In the genomic region with DNA sequence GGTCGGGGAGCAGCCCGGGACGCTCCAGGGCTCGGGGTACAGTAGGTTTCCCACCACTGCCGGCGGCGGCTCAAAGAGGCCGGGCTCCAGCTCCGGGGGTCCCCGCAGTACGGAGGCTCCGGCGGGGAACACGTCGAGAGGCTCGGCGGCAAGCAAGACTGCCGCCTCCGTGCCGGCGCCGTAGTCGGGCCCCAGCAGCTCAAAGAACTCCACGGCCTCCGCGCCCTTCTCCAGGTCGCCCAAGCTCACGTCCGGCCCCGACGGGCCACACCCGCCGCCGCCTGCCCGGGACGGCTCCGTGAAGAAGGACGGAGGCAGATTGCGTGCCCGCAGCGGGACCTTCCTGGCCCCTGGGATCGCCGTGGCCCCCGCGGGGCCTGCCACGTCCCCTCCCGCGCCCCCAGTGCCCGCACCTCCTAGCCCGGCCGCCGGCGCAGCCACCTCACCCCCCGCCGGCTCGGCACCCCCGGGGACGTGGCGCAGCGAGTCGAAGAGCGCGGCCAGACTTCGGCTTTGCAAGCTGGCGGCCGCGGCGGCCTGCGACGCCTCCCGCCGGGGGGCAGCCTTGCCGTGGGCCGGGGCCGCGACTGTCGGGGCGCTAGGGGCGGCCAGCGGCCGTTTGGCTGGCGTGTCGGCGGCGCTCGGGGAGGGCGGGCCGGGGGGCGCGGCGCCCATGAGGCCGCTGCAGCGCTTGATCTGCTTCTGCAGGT, we compare ENCODE assay signal across 8 cellular contexts. TPM values are rescaled to one million over a fixed set of nuclear protein-coding genes. Genes with fewer than 3 reads are reported as not detected.
DNase-seq lines count a peak whose midpoint lies in the region; ATAC-seq and TF ChIP-seq lines count a peak whose summit lies in the region.

No MANE protein-coding gene starts in this region.

- H3K4me3 Mint-ChIP-seq in stimulated activated effector memory CD8-positive, alpha-beta T cell treated with anti-CD3 and anti-CD28 coated beads, Interleukin-12 subunit alpha, Interleukin-12 subunit beta, amount 100 ng/mL, for 72 hours: peak overlapping the region; percentile 20

- DNase-seq in BJ (ENCODE audit: low read depth): no peak
- no peak for DNase-seq in stimulated activated effector memory CD8-positive, alpha-beta T cell treated with anti-CD3 and anti-CD28 coated beads, Interleukin-12 subunit alpha, Interleukin-12 subunit beta, amount 100 ng/mL, for 72 hours (ENCODE audit: low spot score in 2 of 2)
- no peak for DNase-seq in NCI-H226
- no peak for DNase-seq in KG1 (lab: John Stamatoyannopoulos, UW)

- ATAC-seq in HG02973 (IDR thresholded peaks at IDR 0.05; ENCODE audit: unreplicated experiment) (peak; percentile 25), GM18870 (IDR thresholded peaks at IDR 0.05; ENCODE audit: unreplicated experiment) (no peak)
- ATAC-seq in stimulated activated effector memory CD8-positive, alpha-beta T cell treated with anti-CD3 and anti-CD28 coated beads, Interleukin-12 subunit alpha, Interleukin-12 subunit beta, amount 100 ng/mL, for 72 hours: peak; percentile 9

- no peaks in the 10 kb centered on the region for H3K9me3 ChIP-seq in iPS-15b (ENCODE audit: control insufficient read depth, insufficient read depth, low read length)

- H3K9me3 Mint-ChIP-seq in stimulated activated effector memory CD8-positive, alpha-beta T cell treated with anti-CD3 and anti-CD28 coated beads, Interleukin-12 subunit alpha, Interleukin-12 subunit beta, amount 100 ng/mL, for 72 hours: no peaks in the 10 kb centered on the region

- TF ChIP-seq CTCF in BJ (IDR thresholded peaks at IDR 0.05; ENCODE audit: insufficient read depth, low read depth, low read length): no peak

- no peaks in the 10 kb centered on the region for H3K4me1 Mint-ChIP-seq in stimulated activated effector memory CD8-positive, alpha-beta T cell treated with anti-CD3 and anti-CD28 coated beads, Interleukin-12 subunit alpha, Interleukin-12 subunit beta, amount 100 ng/mL, for 72 hours

- POLR2A ChIA-PET in BJ (lab: Charles Lee): no interaction called here

- H3K27ac ChIP-seq in angular gyrus (ENCODE audit: low read depth, low read length): peak overlapping the region; percentile 83

- H3K4me1 ChIP-seq in iPS-15b (ENCODE audit: control insufficient read depth, insufficient read depth, low read length): peaks cover 14% of the 10 kb centered on the region

- H3K4me3 ChIP-seq in BJ (ENCODE audit: low read depth, low read length) (peak overlapping the region; percentile 17; the same call in 1 of the 2 replicates), iPS-15b (ENCODE audit: low read depth, low read length) (peak overlapping the region; percentile 63)

- CTCF ChIA-PET in BJ (lab: Yijun Ruan, JAX): interaction anchor here (1.1 to 1.3 kb wide), 3 partner anchors 8 to 25 kb away, joined by 3 to 4 read pairs (median 3); no protein-coding TSS in a partner anchor

- H3K36me3 ChIP-seq in BJ (ENCODE audit: control insufficient read depth, insufficient read depth, low read length): no peaks in the 10 kb centered on the region
- H3K36me3 ChIP-seq in iPS-15b (ENCODE audit: control insufficient read depth, insufficient read depth, low read length): no peaks in the 10 kb centered on the region

- H3K27ac Mint-ChIP-seq in stimulated activated effector memory CD8-positive, alpha-beta T cell treated with anti-CD3 and anti-CD28 coated beads, Interleukin-12 subunit alpha, Interleukin-12 subunit beta, amount 100 ng/mL, for 72 hours: no peak overlapping the region

- H3K9ac ChIP-seq in iPS-15b (ENCODE audit: low read depth, low read length): no peak overlapping the region

- H3K36me3 Mint-ChIP-seq in stimulated activated effector memory CD8-positive, alpha-beta T cell treated with anti-CD3 and anti-CD28 coated beads, Interleukin-12 subunit alpha, Interleukin-12 subunit beta, amount 100 ng/mL, for 72 hours: no peaks in the 10 kb centered on the region

- H3K27me3 ChIP-seq in BJ (ENCODE audit: control insufficient read depth, insufficient read depth, low read length) (peaks cover 31% of the 10 kb centered on the region), iPS-15b (ENCODE audit: control insufficient read depth, insufficient read depth, low read length) (peaks cover 52% of the 10 kb centered on the region)

RNA-seq across cellular contexts. Expression of a gene that starts 0.8 kb away (rescaled TPM):
- not detected in 2 replicates for polyA plus RNA-seq in BJ (2011; rRNA removed)
- not detected in 2 replicates for polyA minus RNA-seq in BJ (2011; rRNA and poly(A)+ RNA removed)
